ENCODE assay signal across 29 cellular contexts in the genomic region with DNA sequence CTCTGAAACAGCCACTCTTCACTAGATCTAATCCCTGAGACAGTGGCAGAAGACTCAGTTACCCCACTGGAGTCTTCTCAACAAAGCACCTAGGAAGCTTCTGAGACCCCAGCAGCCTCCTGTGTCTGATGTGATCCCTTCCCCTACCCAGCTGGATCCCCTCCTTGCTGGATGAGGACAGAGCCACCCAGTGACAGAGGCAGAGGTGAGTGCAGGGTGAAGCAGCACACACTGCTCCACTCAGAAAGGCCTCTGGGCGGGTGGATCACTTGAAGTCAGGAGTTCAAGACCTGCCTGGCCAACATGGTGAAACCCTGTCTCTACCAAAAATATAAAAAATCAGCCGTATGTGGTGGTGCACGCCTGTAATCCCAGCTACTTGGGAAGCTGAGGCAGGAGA. TPM values are rescaled to one million over a fixed set of nuclear protein-coding genes. Genes with fewer than 3 reads are reported as not detected.
DNase-seq lines count a peak whose midpoint lies in the region; ATAC-seq, FAIRE-seq and TF ChIP-seq lines count a peak whose summit lies in the region.
"Had no signal": no experiment of that assay in that cellular context is flagged by ENCODE, and none has a peak within 500 bp of the region (broad histone marks: within the 10 kb centered on the region; RNA-seq: fewer than 3 reads in every experiment).

No MANE protein-coding gene starts in this region.

- FAIRE-seq in GM12891 (lab: Jason Lieb, UNC): no peak
- FAIRE-seq: colon, GM19239 had no signal

- no peaks in the 10 kb centered on the region for H3K9me3 Mint-ChIP-seq in chondrocyte (ENCODE audit: low read depth)
- no peaks in the 10 kb centered on the region for H3K9me3 Mint-ChIP-seq in progenitor cell of endocrine pancreas (ENCODE audit: low read depth)
- no peaks in the 10 kb centered on the region for H3K9me3 Mint-ChIP-seq in Caco-2 (ENCODE audit: unreplicated experiment)
- H3K9me3 Mint-ChIP-seq: stimulated activated naive CD8-positive, alpha-beta T cell treated with anti-CD3 and anti-CD28 coated beads, Interleukin-15, amount 100 ng/mL, for 72 hours had no signal

- H4K20me1 ChIP-seq in mammary epithelial cell (ENCODE audit: insufficient read depth, low read length): no peaks in the 10 kb centered on the region

- H3K36me3 ChIP-seq in breast epithelium (no peaks in the 10 kb centered on the region), mammary epithelial cell (ENCODE audit: insufficient read depth, low read length) (peaks cover 2% of the 10 kb centered on the region), upper lobe of right lung (peaks cover 33% of the 10 kb centered on the region), Caco-2 (ENCODE audit: control insufficient read depth, insufficient read depth, low read length) (no peaks in the 10 kb centered on the region; the same call in 1 of the 2 replicates)

- H3K4me1 Mint-ChIP-seq in chondrocyte (ENCODE audit: low read depth): peaks cover 54% of the 10 kb centered on the region
- peaks cover 47% of the 10 kb centered on the region for H3K4me1 Mint-ChIP-seq in progenitor cell of endocrine pancreas (ENCODE audit: low read depth)
- H3K4me1 Mint-ChIP-seq in Caco-2 (ENCODE audit: low read depth, unreplicated experiment): peaks cover 18% of the 10 kb centered on the region

- intact Hi-C loops in breast epithelium (cut with DNase I; ENCODE audit: low total_unique reads): no loop called here
- intact Hi-C loops in mammary epithelial cell (cut with micrococcal nuclease): no loop called here
- intact Hi-C loops in upper lobe of right lung (cut with DNase I): no loop called here
- intact Hi-C loops in Caco-2 (cut with micrococcal nuclease; ENCODE audit: unreplicated experiment): no loop called here

- no peak overlapping the region for H3K4me3 ChIP-seq in breast epithelium
- no peak overlapping the region for H3K4me3 ChIP-seq in mammary epithelial cell (replicated peaks in 1 of 3; ENCODE audit: insufficient read depth in 1 of 3, low read depth in 2 of 3, low read length in 3 of 3)
- no peak overlapping the region for H3K4me3 ChIP-seq in upper lobe of right lung
- H3K4me3 ChIP-seq in Caco-2 (ENCODE audit: low read depth, low read length): no peak overlapping the region
- H3K4me3 ChIP-seq: PC-9, psoas muscle, transverse colon had no signal

- TF ChIP-seq CTCF in breast epithelium (IDR thresholded peaks at IDR 0.05) (no peak), mammary epithelial cell (conservative IDR thresholded peaks at IDR 0.05 in 1 of 2, IDR thresholded peaks at IDR 0.05 in 1 of 2; ENCODE audit: extremely low read depth in 1 of 2, insufficient read depth in 1 of 2, low read depth in 1 of 2, low read length in 2 of 2) (no peak), chondrocyte (IDR thresholded peaks at IDR 0.05) (no peak), progenitor cell of endocrine pancreas (IDR thresholded peaks at IDR 0.05; ENCODE audit: unreplicated experiment) (no peak), upper lobe of right lung (IDR thresholded peaks at IDR 0.05) (no peak), Caco-2 (IDR thresholded peaks at IDR 0.05; ENCODE audit: insufficient read depth in 1 of 2, low read depth in 1 of 2, low read length in 1 of 2, severe bottlenecking in 1 of 2, unreplicated experiment in 1 of 2) (no peak)

- H3K79me2 ChIP-seq in mammary epithelial cell (ENCODE audit: insufficient read depth, low read length): peaks cover 20% of the 10 kb centered on the region

- H3K27me3 Mint-ChIP-seq in chondrocyte (ENCODE audit: low read depth) (no peaks in the 10 kb centered on the region), progenitor cell of endocrine pancreas (no peaks in the 10 kb centered on the region), Caco-2 (ENCODE audit: insufficient read depth, unreplicated experiment) (no peaks in the 10 kb centered on the region)
- H3K27me3 Mint-ChIP-seq: stimulated activated naive CD8-positive, alpha-beta T cell treated with anti-CD3 and anti-CD28 coated beads, Interleukin-15, amount 100 ng/mL, for 72 hours had no signal

- H3K4me2 ChIP-seq in mammary epithelial cell (ENCODE audit: insufficient read depth, low read depth, low read length): no peak overlapping the region
- H3K4me2 ChIP-seq: PC-9 had no signal

- H3K4me3 Mint-ChIP-seq in chondrocyte (ENCODE audit: unreplicated experiment) (no peak overlapping the region), progenitor cell of endocrine pancreas (ENCODE audit: low read depth) (peak overlapping the region; percentile 60), Caco-2 (ENCODE audit: unreplicated experiment) (no peak overlapping the region)
- H3K4me3 Mint-ChIP-seq: stimulated activated naive CD8-positive, alpha-beta T cell treated with anti-CD3 and anti-CD28 coated beads, Interleukin-15, amount 100 ng/mL, for 72 hours had no signal

- dilution Hi-C loops in mammary epithelial cell (cut with HindIII; ENCODE audit: low sequenced_read_pairs): loop anchor here (5.0 to 10.0 kb wide), 3 partner anchors 69 to 188 kb away; a partner anchor contains a TSS

- DNase-seq in breast epithelium (ENCODE audit: low spot score in 2 of 2): no peak
- DNase-seq in mammary epithelial cell: no peak
- peak; percentile 57 for DNase-seq in chondrocyte (ENCODE audit: low spot score)
- no peak for DNase-seq in progenitor cell of endocrine pancreas (ENCODE audit: low spot score, unreplicated experiment)
- peak; percentile 13 for DNase-seq in upper lobe of right lung
- DNase-seq in Caco-2: no peak
- no peak for DNase-seq in inferior parietal cortex (ENCODE audit: extremely low spot score)
- DNase-seq in GM12891 (ENCODE audit: insufficient read length, low spot score): no peak
- DNase-seq: activated CD4-positive, alpha-beta T cell treated with anti-CD3 and anti-CD28 coated beads for 48 hours; brain microvascular endothelial cell; DMS79; effector memory CD4-positive, alpha-beta T cell; foreskin keratinocyte; GDM1; HCEC 1CT; IMR-90; left cardiac atrium; NCI-H1694 treated with DMSO at 0.1 percent for 48 hours; NK-92 treated with Interleukin-12 subunit alpha and Interleukin-12 subunit beta, amount 100 ng/mL, for 24 hours; PC-9; psoas muscle; Right ventricle myocardium superior; stimulated activated naive CD8-positive, alpha-beta T cell treated with anti-CD3 and anti-CD28 coated beads, Interleukin-15, amount 100 ng/mL, for 72 hours; T-helper 9 cell; transverse colon; WERI-Rb-1 had no signal

- H3K27ac Mint-ChIP-seq in chondrocyte (ENCODE audit: unreplicated experiment): no peak overlapping the region
- peak overlapping the region; percentile 87 for H3K27ac Mint-ChIP-seq in progenitor cell of endocrine pancreas
- H3K27ac Mint-ChIP-seq in Caco-2 (ENCODE audit: unreplicated experiment): no peak overlapping the region

- no peak overlapping the region for H3K9ac ChIP-seq in mammary epithelial cell (ENCODE audit: insufficient read depth, low read length)

- ATAC-seq in upper lobe of right lung: no peak
- ATAC-seq: esophagus mucosa; foreskin keratinocyte; left cardiac atrium; psoas muscle; stimulated activated naive CD8-positive, alpha-beta T cell treated with anti-CD3 and anti-CD28 coated beads, Interleukin-15, amount 100 ng/mL, for 72 hours had no signal

- in situ Hi-C loops in mammary epithelial cell (cut with MboI; ENCODE audit: low sequenced_read_pairs in 2 of 2): no loop called here

- H3K27me3 ChIP-seq in breast epithelium (no peaks in the 10 kb centered on the region), mammary epithelial cell (ENCODE audit: insufficient read depth, low read length) (no peaks in the 10 kb centered on the region), upper lobe of right lung (no peaks in the 10 kb centered on the region), Caco-2 (replicated peaks; ENCODE audit: control insufficient read depth, insufficient read depth, low read length) (no peaks in the 10 kb centered on the region)
- H3K27me3 ChIP-seq: brain microvascular endothelial cell, foreskin keratinocyte, transverse colon had no signal

- H3K4me1 ChIP-seq in breast epithelium (peaks cover 0 to 7% of the 10 kb centered on the region in 2 donors), mammary epithelial cell (ENCODE audit: insufficient read depth, low read length) (peaks cover 22% of the 10 kb centered on the region), upper lobe of right lung (peaks cover 41% of the 10 kb centered on the region), Caco-2 (peaks cover 4% of the 10 kb centered on the region; the same call in 1 of the 2 replicates)

- WGBS in mammary epithelial cell (ENCODE audit: low coverage, missing lambda C conversion rate): 100% methylated on average over 3 of the region's 3 CpGs

- POLR2A ChIA-PET in Caco-2 (lab: Charles Lee): no interaction called here

- H3K36me3 Mint-ChIP-seq in chondrocyte (ENCODE audit: low read depth) (peaks cover 33% of the 10 kb centered on the region), progenitor cell of endocrine pancreas (ENCODE audit: insufficient read depth) (peaks cover 22% of the 10 kb centered on the region), Caco-2 (ENCODE audit: insufficient read depth, unreplicated experiment) (peaks cover 12% of the 10 kb centered on the region)

- CTCF ChIA-PET in mammary epithelial cell (lab: Charles Lee; ENCODE audit: low non-redundant PET) (no interaction called here), Caco-2 (lab: Charles Lee) (no interaction called here)

- TF ChIP-seq POLR2A in breast epithelium (IDR thresholded peaks at IDR 0.05) (no peak), GM12891 (IDR thresholded peaks at IDR 0.05; ENCODE audit: low read depth, low read length) (no peak)

- H3K9me3 ChIP-seq in breast epithelium (no peaks in the 10 kb centered on the region), mammary epithelial cell (replicated peaks; ENCODE audit: insufficient read depth, low read length) (no peaks in the 10 kb centered on the region), upper lobe of right lung (no peaks in the 10 kb centered on the region), Caco-2 (no peaks in the 10 kb centered on the region)
- H3K9me3 ChIP-seq: psoas muscle, transverse colon had no signal

- peak overlapping the region; percentile 8 to 51 for H3K27ac ChIP-seq in breast epithelium
- no peak overlapping the region for H3K27ac ChIP-seq in mammary epithelial cell (ENCODE audit: insufficient read depth, low read depth, low read length)
- H3K27ac ChIP-seq in upper lobe of right lung: peak overlapping the region; percentile 1
- H3K27ac ChIP-seq: brain microvascular endothelial cell, foreskin keratinocyte, PC-9, psoas muscle, transverse colon, WERI-Rb-1 had no signal

- no TSS peak for BruUV-seq in mammary epithelial cell (replicated peaks; lab: Mats Ljungman, UMichigan)
- BruUV-seq in Caco-2 (replicated peaks; lab: Mats Ljungman, UMichigan): no TSS peak

- H2AFZ ChIP-seq in mammary epithelial cell (ENCODE audit: low read depth, low read length): no peak overlapping the region
- H2AFZ ChIP-seq: PC-9 had no signal

RNA-seq across cellular contexts. Expression of a gene that starts 2.7 kb away (rescaled TPM):
- total RNA-seq in breast epithelium (10 to 100 TPM; 31.8 to 45.8 (median 36.3) TPM), mammary epithelial cell (10 to 100 TPM; 30.0 to 39.4 TPM), chondrocyte (37.1 to 40.2 TPM (median 38.5 TPM) in 3 replicates), progenitor cell of endocrine pancreas (17.9 and 18.0 TPM in 2 replicates), upper lobe of right lung (50.4 TPM), Caco-2 (2022) (8.2 and 8.8 TPM in 2 replicates)
- 28.0 TPM for polyA plus RNA-seq in mammary epithelial cell
- polyA minus RNA-seq in mammary epithelial cell: 85.5 TPM
- 13.4 TPM for polyA plus RNA-seq in GM12891 (2012; ENCODE audit: low read depth, missing spikeins)

RNA-seq across cellular contexts. Expression of a gene that starts 21.0 kb away (rescaled TPM):
- total RNA-seq in breast epithelium (100 to 1,000 TPM; 169 to 708 (median 284) TPM), mammary epithelial cell (100 to 1,000 TPM in 1 of 2 donors, 10 to 100 TPM in 1; 47.7 to 125 TPM), chondrocyte (7.0 to 10.0 TPM (median 8.9 TPM) in 3 replicates), progenitor cell of endocrine pancreas (25.7 and 26.5 TPM in 2 replicates), upper lobe of right lung (34.6 TPM), Caco-2 (2022) (34.7 and 43.3 TPM in 2 replicates)
- polyA plus RNA-seq in mammary epithelial cell: 291 TPM
- polyA minus RNA-seq in mammary epithelial cell: 208 TPM
- not detected for polyA plus RNA-seq in GM12891 (2012; ENCODE audit: low read depth, missing spikeins)

RNA-seq across cellular contexts. Expression of a gene that starts 26.6 kb away (rescaled TPM):
- total RNA-seq in breast epithelium (100 to 1,000 TPM in 2 of 3 donors, 10 to 100 TPM in 1; 65.4 to 228 (median 156) TPM), mammary epithelial cell (1 to 10 TPM; 3.7 to 4.2 TPM), chondrocyte (104 to 107 TPM (median 105 TPM) in 3 replicates), progenitor cell of endocrine pancreas (6.6 and 7.3 TPM in 2 replicates), upper lobe of right lung (232 TPM), Caco-2 (2022) (2.4 and 4.4 TPM in 2 replicates)
- polyA plus RNA-seq in mammary epithelial cell: 6.6 TPM
- 16.7 TPM for polyA minus RNA-seq in mammary epithelial cell
- polyA plus RNA-seq in GM12891 (2012; ENCODE audit: low read depth, missing spikeins): 0.32 TPM

RNA-seq across cellular contexts. Expression of a gene that starts 26.8 kb away (rescaled TPM):
- total RNA-seq in breast epithelium (under 1 TPM in 2 of 3 donors, not detected in 1; 0.16 to 0.33 TPM), mammary epithelial cell (under 1 TPM in 1 of 2 donors, not detected in 1; 0.16 TPM), chondrocyte (not detected in 3 replicates), progenitor cell of endocrine pancreas (0.98 and 1.1 TPM in 2 replicates), upper lobe of right lung (not detected), Caco-2 (2022) (6.5 and 9.7 TPM in 2 replicates)
- 0.29 TPM for polyA plus RNA-seq in mammary epithelial cell
- not detected for polyA minus RNA-seq in mammary epithelial cell
- not detected for polyA plus RNA-seq in GM12891 (2012; ENCODE audit: low read depth, missing spikeins)
- total RNA-seq: esophagus mucosa, foreskin keratinocyte, left cardiac atrium, psoas muscle, Right ventricle myocardium superior had no signal
- polyA plus RNA-seq: foreskin keratinocyte had no signal

Comparison
In these comparisons a context has a peak if more than half of its experiments do, and no peak if none do; other contexts are left out.
1. DNase-seq: peak in chondrocyte (single experiment) and upper lobe of right lung (single experiment); none in breast epithelium (0 of 2), mammary epithelial cell (single experiment), progenitor cell of endocrine pancreas (single experiment), Caco-2 (0 of 2), inferior parietal cortex (single experiment) and GM12891 (single experiment).